In the genomic region with DNA sequence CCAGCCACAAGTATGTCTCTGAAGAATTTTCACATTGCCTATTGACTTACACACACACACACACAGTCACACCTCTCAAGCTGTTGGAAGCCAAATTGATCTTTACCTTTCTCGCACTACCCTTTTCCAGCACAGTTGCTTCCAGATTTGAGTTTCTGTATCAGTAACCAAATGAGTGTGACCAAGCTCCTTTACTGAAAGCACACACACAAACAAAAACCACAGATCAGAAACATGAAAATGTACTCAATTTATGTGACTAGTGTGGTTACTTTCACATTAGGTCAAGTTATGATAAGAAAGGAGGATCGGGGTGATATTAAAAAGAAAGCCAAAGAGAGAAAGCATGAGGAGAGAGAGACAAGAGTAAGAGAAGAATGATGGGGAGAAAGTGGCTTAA, we compare ENCODE assay signal across 16 cellular contexts.
A peak's percentile ranks its signal among the peaks of the same experiment; 100 is the strongest.
DNase-seq lines count a peak whose midpoint lies in the region; ATAC-seq and TF ChIP-seq lines count a peak whose summit lies in the region.
"Had no signal": no experiment of that assay in that cellular context is flagged by ENCODE, and none has a peak within 500 bp of the region (broad histone marks: within the 10 kb centered on the region; RNA-seq: fewer than 3 reads in every experiment).

No MANE protein-coding gene starts in this region.

- H3K4me1 ChIP-seq in body of pancreas (no peaks in the 10 kb centered on the region), ovary (ENCODE audit: insufficient read depth) (no peaks in the 10 kb centered on the region)
- H3K4me1 ChIP-seq: BLaER1 treated with 17β-estradiol and CSF1 and Interleukin-3, amounts not matched to agents 10 nM and 100 nM; HAP-1 had no signal

- DNase-seq in HK-2 (ENCODE audit: unreplicated experiment), result no peak
- DNase-seq in body of pancreas, result no peak
- no peak for DNase-seq in NAMALWA (ENCODE audit: low spot score)
- no peak for DNase-seq in ovary
- DNase-seq: NCI-H1105 treated with DMSO at 0.1 percent for 48 hours, NCI-H187 treated with DMSO at 0.1 percent for 48 hours, NCI-H510A, NCI-H82, SIG-M5 had no signal

- H3K36me3 ChIP-seq in body of pancreas (replicated peaks in 1 of 2; ENCODE audit: insufficient read depth in 1 of 2, low read depth in 2 of 2) (no peaks in the 10 kb centered on the region), ovary (no peaks in the 10 kb centered on the region)
- H3K36me3 ChIP-seq: BLaER1 treated with 17β-estradiol and CSF1 and Interleukin-3, amounts not matched to agents 10 nM and 100 nM; HAP-1 had no signal

- H3K4me3 ChIP-seq in body of pancreas, result no peak overlapping the region
- H3K4me3 ChIP-seq in ovary, result no peak overlapping the region
- H3K4me3 ChIP-seq: BLaER1 treated with 17β-estradiol and CSF1 and Interleukin-3, amounts not matched to agents 10 nM and 100 nM; HAP-1; K562 had no signal

- ATAC-seq in GM18498 (IDR thresholded peaks at IDR 0.05; ENCODE audit: unreplicated experiment) (peak; percentile 77), GM19395 (IDR thresholded peaks at IDR 0.05; ENCODE audit: unreplicated experiment) (peak; percentile 66), HG02642 (IDR thresholded peaks at IDR 0.05; ENCODE audit: poor library complexity, unreplicated experiment) (peak; percentile 70), HG03520 (IDR thresholded peaks at IDR 0.05; ENCODE audit: unreplicated experiment) (peak; percentile 75), body of pancreas (no peak)
- ATAC-seq: K562 had no signal

- H3K27ac ChIP-seq in body of pancreas (no peak overlapping the region), ovary (no peak overlapping the region)
- H3K27ac ChIP-seq: BLaER1 treated with 17β-estradiol and CSF1 and Interleukin-3, amounts not matched to agents 10 nM and 100 nM had no signal

- H3K27me3 ChIP-seq in body of pancreas, result no peaks in the 10 kb centered on the region
- H3K27me3 ChIP-seq in ovary, result no peaks in the 10 kb centered on the region
- H3K27me3 ChIP-seq: BLaER1 treated with 17β-estradiol and CSF1 and Interleukin-3, amounts not matched to agents 10 nM and 100 nM had no signal

- no peak for TF ChIP-seq EP300 in ovary (IDR thresholded peaks at IDR 0.05)

- intact Hi-C loops in body of pancreas (cut with DNase I) (no loop called here), ovary (cut with DNase I) (no loop called here)

- H3K9me3 ChIP-seq in body of pancreas (no peaks in the 10 kb centered on the region), ovary (no peaks in the 10 kb centered on the region)
- H3K9me3 ChIP-seq: BLaER1 treated with 17β-estradiol and CSF1 and Interleukin-3, amounts not matched to agents 10 nM and 100 nM; HAP-1 had no signal

- TF ChIP-seq POLR2A in body of pancreas (IDR thresholded peaks at IDR 0.05) (no peak), ovary (IDR thresholded peaks at IDR 0.05) (no peak)

- 57 to 64% methylated on average over 2 of the region's 2 CpGs for WGBS in body of pancreas, 2 donors
- 73 to 83% (median 82%) methylated on average over 2 of the region's 2 CpGs for WGBS in ovary, 3 donors

- TF ChIP-seq CTCF in body of pancreas (IDR thresholded peaks at IDR 0.05), result no peak
- no peak for TF ChIP-seq CTCF in ovary (IDR thresholded peaks at IDR 0.05)
